Comparison of ENCODE assay signal across 31 cellular contexts in genomic region chr12:1001507-1001906, GRCh38.
"Had no signal": no experiment of that assay in that cellular context is flagged by ENCODE, and none has a peak within 500 bp of the region (broad histone marks: within the 10 kb centered on the region; RNA-seq: fewer than 3 reads in every experiment).

No MANE protein-coding gene starts in this region.

- H3K4me2 ChIP-seq: PC-9 had no signal

- H3K4me3 ChIP-seq: MG63, PC-9, SJSA1 had no signal

- H3K27me3 ChIP-seq: MG63, SJSA1 had no signal

- DNase-seq: Kasumi-1, MG63, NCI-H1048, NCI-H1092 treated with DMSO at 0.1 percent for 48 hours, NCI-H1105 treated with DMSO at 0.1 percent for 48 hours, NCI-H1417, NCI-H1436, NCI-H146, NCI-H1694, NCI-H187, NCI-H1930, NCI-H2029 treated with DMSO at 0.1 percent for 48 hours, NCI-H2081 treated with DMSO at 0.1 percent for 48 hours, NCI-H2107, NCI-H2171, NCI-H226, NCI-H446 treated with DMSO at 0.1 percent for 48 hours, NCI-H510A, NCI-H524, NCI-H526, NCI-H69, NCI-H748 treated with DMSO at 0.1 percent for 48 hours, NCI-H82, PC-9, Right ventricle myocardium superior, RPMI8226, SHP77 treated with DMSO at 0.1 percent for 48 hours, SW 1271, T-helper 1 cell had no signal

- ATAC-seq: Panc1 had no signal

- H3K4me1 ChIP-seq: SJSA1 had no signal

- H3K27ac ChIP-seq: PC-9, SJSA1 had no signal

- H2AFZ ChIP-seq: PC-9 had no signal

- H3K9me3 ChIP-seq: MG63, SJSA1 had no signal
